1 cellular context compared by ENCODE assay signal in the genomic region with DNA sequence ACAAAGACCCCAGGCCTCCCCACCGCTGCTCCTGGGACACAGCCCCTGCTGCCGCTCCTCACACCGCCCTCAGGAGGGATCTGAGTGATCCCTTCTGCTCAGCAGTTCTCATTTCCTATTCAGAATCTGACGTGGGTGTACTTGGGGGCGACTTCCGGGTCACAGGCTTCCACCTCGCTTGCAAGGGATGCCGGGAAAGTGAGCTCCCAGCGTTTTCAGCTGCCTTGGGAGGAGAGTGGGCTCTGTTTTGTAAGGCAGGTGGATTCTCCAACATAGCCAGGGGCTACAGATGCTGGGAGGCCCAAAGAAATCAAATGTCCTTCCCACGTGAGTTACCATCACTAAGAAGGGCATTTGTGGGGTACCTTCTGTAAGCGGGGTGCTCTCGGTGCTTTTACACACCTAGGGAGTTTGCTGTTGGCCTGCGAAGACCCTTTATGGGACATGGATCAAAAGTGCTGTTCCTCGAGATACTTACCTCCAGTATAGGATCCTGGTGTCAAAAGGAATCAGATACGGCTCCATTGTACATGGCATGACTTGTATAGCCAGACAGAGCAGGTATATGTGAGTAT.
TF ChIP-seq lines count a peak whose summit lies in the region.

No MANE protein-coding gene starts in this region.

TF ChIP-seq in GM23338, 12 proteins besides CTCF, POLR2A, EP300 and RAD21 (continued from another document):
- TF ChIP-seq ETS1 (IDR thresholded peaks at IDR 0.05), result no peak
- TF ChIP-seq NANOG (IDR thresholded peaks at IDR 0.05; ENCODE audit: borderline replicate concordance), result no peak
- no peak for TF ChIP-seq JUNB (IDR thresholded peaks at IDR 0.05; ENCODE audit: unreplicated experiment)
